In the genomic region with DNA sequence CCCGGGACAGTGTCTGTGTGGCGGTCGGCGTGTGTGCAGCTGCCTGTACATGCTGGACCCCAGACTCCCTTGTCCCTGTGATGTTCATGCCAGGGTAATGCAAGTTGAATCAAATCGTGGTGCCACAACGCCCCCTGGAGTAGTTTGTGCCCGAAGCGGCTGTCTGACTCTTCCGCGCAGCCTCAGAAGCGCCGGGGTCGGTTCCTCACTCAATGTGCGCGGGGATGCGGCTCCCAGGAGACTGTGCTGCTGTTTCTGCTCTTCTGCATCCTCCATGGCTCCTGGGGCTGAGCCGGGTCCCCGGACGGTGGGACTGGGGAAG, we compare ENCODE assay signal across 12 cellular contexts. TPM values are rescaled to one million over a fixed set of nuclear protein-coding genes. Genes with fewer than 3 reads are reported as not detected.
DNase-seq lines count a peak whose midpoint lies in the region; ATAC-seq, FAIRE-seq and TF ChIP-seq lines count a peak whose summit lies in the region.
"Not testable (repeated sequence)": the region's sequence is repeated elsewhere in the genome, so short reads cannot be mapped to it uniquely, and the experiment has no call there.
"Had no signal": no experiment of that assay in that cellular context is flagged by ENCODE, and none has a peak within 500 bp of the region (broad histone marks: within the 10 kb centered on the region; RNA-seq: fewer than 3 reads in every experiment).

No MANE protein-coding gene starts in this region.

- peaks cover 17% of the 10 kb centered on the region for H3K4me1 ChIP-seq in A549
- H3K4me1 ChIP-seq in GM12878 (ENCODE audit: control insufficient read depth, insufficient read depth, low read length); left lung; sigmoid colon: not testable (repeated sequence)

- H3K9ac ChIP-seq in GM12878 (ENCODE audit: control insufficient read depth, insufficient read depth, low read length), result not testable (repeated sequence)

- H3K27ac Mint-ChIP-seq in T-cell, result peak overlapping the region in 1 of 2 donors; percentile 16
- H3K27ac Mint-ChIP-seq in activated CD8-positive, alpha-beta memory T cell treated with anti-CD3 and anti-CD28 coated beads, Interleukin-2, amount 10 ng/mL, durations not matched to agents 7 days and 5 days, result not testable (repeated sequence)

- CTCF ChIA-PET in A549 (lab: Yijun Ruan, JAX) (interaction anchor here (0.5 kb wide), 1 partner anchor 121 kb away, joined by 4 read pairs; no protein-coding TSS in a partner anchor), T-cell (lab: Charles Lee) (interaction anchor here in 1 of 2 donors (0.5 kb wide), 1 partner anchor 322 kb away, joined by 3 read pairs; no protein-coding TSS in a partner anchor)
- CTCF ChIA-PET in activated CD8-positive, alpha-beta memory T cell treated with anti-CD3 and anti-CD28 coated beads, Interleukin-2, amount 10 ng/mL, durations not matched to agents 7 days and 5 days (lab: Charles Lee); GM12878 (lab: Yijun Ruan, JAX): not testable (repeated sequence)

- not testable (repeated sequence) for TF ChIP-seq RAD21 in A549 (conservative IDR thresholded peaks at IDR 0.05 in 1 of 2, IDR thresholded peaks at IDR 0.05 in 1 of 2); GM12878 (IDR thresholded peaks at IDR 0.05; ENCODE audit: insufficient read depth, low read depth, low read length)

- TF ChIP-seq POLR2A in A549 (IDR thresholded peaks at IDR 0.05; ENCODE audit: low read length); GM12878 (IDR thresholded peaks at IDR 0.05; ENCODE audit: low read depth, low read length); sigmoid colon (IDR thresholded peaks at IDR 0.05): not testable (repeated sequence)

- not testable (repeated sequence) for H3K27me3 ChIP-seq in GM12878 (replicated peaks in 1 of 2; ENCODE audit: control insufficient read depth in 2 of 2, insufficient read depth in 2 of 2, low read length in 1 of 2); left lung; sigmoid colon

- FAIRE-seq in A549 (lab: Jason Lieb, UNC) (peak; percentile 13), GM19239 (lab: Jason Lieb, UNC) (peak; percentile 73), GM12878 (lab: Jason Lieb, UNC) (peak; percentile 81)

- in situ Hi-C loops in GM12878 (cut with MboI), result loop anchor here (25.0 kb wide), 1 partner anchor 512 kb away; no protein-coding TSS in a partner anchor

- H3K27ac ChIP-seq in A549; GM12878 (ENCODE audit: control insufficient read depth, insufficient read depth); left lung; sigmoid colon: not testable (repeated sequence)

- ATAC-seq in A549, result peak; percentile 10 to 51; a peak in 5 of 6 replicates
- peak; percentile 43 for ATAC-seq in HG03378 (IDR thresholded peaks at IDR 0.05; ENCODE audit: unreplicated experiment)
- ATAC-seq in T-cell (replicated peaks in 1 of 4), result peak in 3 of 4 experiments; percentile 50 to 90 (median 59)
- ATAC-seq in activated CD8-positive, alpha-beta memory T cell treated with anti-CD3 and anti-CD28 coated beads, Interleukin-2, amount 10 ng/mL, durations not matched to agents 7 days and 5 days, result peak; percentile 69
- peak; percentile 95 for ATAC-seq in GM12878
- ATAC-seq in left lung, result peak; percentile 6

- intact Hi-C loops in GM12878 (cut with micrococcal nuclease; ENCODE audit: unreplicated experiment), result not testable (repeated sequence)
- intact Hi-C loops in left lung (cut with DNase I), result loop anchor here in 1 of 2 donors (10.0 kb wide), 1 partner anchor 495 kb away; no protein-coding TSS in a partner anchor
- intact Hi-C loops in sigmoid colon (cut with DNase I), result loop anchor here (10.0 kb wide), 1 partner anchor 495 kb away; no protein-coding TSS in a partner anchor

- not testable (repeated sequence) for H3K9me3 Mint-ChIP-seq in T-cell; activated CD8-positive, alpha-beta memory T cell treated with anti-CD3 and anti-CD28 coated beads, Interleukin-2, amount 10 ng/mL, durations not matched to agents 7 days and 5 days (ENCODE audit: low read depth)

- SMC1A ChIA-PET in GM12878 (lab: Charles Lee; ENCODE audit: uncharacterized antibody, unreplicated experiment), result not testable (repeated sequence)

- H3K79me2 ChIP-seq in GM12878 (ENCODE audit: control insufficient read depth, insufficient read depth, low read length), result not testable (repeated sequence)

- H3K4me3 Mint-ChIP-seq in T-cell; activated CD8-positive, alpha-beta memory T cell treated with anti-CD3 and anti-CD28 coated beads, Interleukin-2, amount 10 ng/mL, durations not matched to agents 7 days and 5 days: not testable (repeated sequence)

- not testable (repeated sequence) for H2AFZ ChIP-seq in GM12878 (ENCODE audit: control insufficient read depth, low read depth, low read length)

- POLR2A ChIA-PET in A549 (lab: Yijun Ruan, JAX); T-cell (lab: Charles Lee); GM12878 (lab: Charles Lee): not testable (repeated sequence)

- not testable (repeated sequence) for H3K4me2 ChIP-seq in A549; GM12878 (ENCODE audit: control insufficient read depth, insufficient read depth)

- RAD21 ChIA-PET in GM12878 (lab: Charles Lee; ENCODE audit: unreplicated experiment), result interaction anchor here (1.2 kb wide), 1 partner anchor 180 kb away, joined by 3 read pairs; no protein-coding TSS in a partner anchor

- not testable (repeated sequence) for H3K9me3 ChIP-seq in A549; GM12878 (replicated peaks; ENCODE audit: control insufficient read depth, insufficient read depth, low read length); left lung; sigmoid colon

- no CpG with 5 or more reads among the region's 19 CpGs for WGBS in A549 (ENCODE audit: missing lambda C conversion rate)
- WGBS in GM12878 (ENCODE audit: insufficient coverage, insufficient replicate concordance, low lambda C conversion rate, missing lambda C conversion rate), result 2% methylated on average over 11 of the region's 19 CpGs
- 49 to 86% methylated on average over 8 of the region's 19 CpGs for WGBS in sigmoid colon, 2 donors

- DNase-seq in A549 (ENCODE audit: low read depth in 1 of 2, low spot score in 1 of 2); GM19239 (ENCODE audit: insufficient read length, low spot score); activated CD8-positive, alpha-beta memory T cell treated with anti-CD3 and anti-CD28 coated beads, Interleukin-2, amount 10 ng/mL, durations not matched to agents 7 days and 5 days; GM12878 (ENCODE audit: low read depth, low spot score); left lung: not testable (repeated sequence)
- DNase-seq in T-cell (peak in 1 of 34 experiments; percentile 12), sigmoid colon (peak; percentile 2)

- not testable (repeated sequence) for H3K4me1 Mint-ChIP-seq in T-cell; activated CD8-positive, alpha-beta memory T cell treated with anti-CD3 and anti-CD28 coated beads, Interleukin-2, amount 10 ng/mL, durations not matched to agents 7 days and 5 days

- not testable (repeated sequence) for H3K36me3 ChIP-seq in GM12878 (ENCODE audit: control insufficient read depth in 2 of 2, insufficient read depth in 2 of 2, low read length in 1 of 2)
- H3K36me3 ChIP-seq in left lung, result peaks cover 0 to 35% of the 10 kb centered on the region in 2 donors
- peaks cover 0 to 13% (median 2%) of the 10 kb centered on the region in 4 donors for H3K36me3 ChIP-seq in sigmoid colon

- not testable (repeated sequence) for TF ChIP-seq EP300 in A549 (IDR thresholded peaks at IDR 0.05); GM12878 (IDR thresholded peaks at IDR 0.05; ENCODE audit: borderline replicate concordance in 1 of 2, control insufficient read depth in 1 of 2, low read depth in 2 of 2, low read length in 2 of 2); sigmoid colon (IDR thresholded peaks at IDR 0.05)

- not testable (repeated sequence) for BruUV-seq in GM12878 (replicated peaks; lab: Mats Ljungman, UMichigan)

- H3K4me3 ChIP-seq in A549, GM12878, left lung, sigmoid colon: not testable (repeated sequence)

- H3K27me3 Mint-ChIP-seq in T-cell; activated CD8-positive, alpha-beta memory T cell treated with anti-CD3 and anti-CD28 coated beads, Interleukin-2, amount 10 ng/mL, durations not matched to agents 7 days and 5 days: not testable (repeated sequence)

- not testable (repeated sequence) for TF ChIP-seq CTCF in A549 (IDR thresholded peaks at IDR 0.05); GM12878 (IDR thresholded peaks at IDR 0.05 in 2 of 3, conservative IDR thresholded peaks at IDR 0.05 in 1 of 3; ENCODE audit: control insufficient read depth in 2 of 3, extremely low read depth in 1 of 3, insufficient read depth in 1 of 3, low read depth in 3 of 3, low read length in 3 of 3); left lung (IDR thresholded peaks at IDR 0.05); sigmoid colon (IDR thresholded peaks at IDR 0.05)

- not testable (repeated sequence) for H4K20me1 ChIP-seq in GM12878 (ENCODE audit: control insufficient read depth, insufficient read depth)

- peaks cover 22% of the 10 kb centered on the region for H3K36me3 Mint-ChIP-seq in T-cell
- H3K36me3 Mint-ChIP-seq in activated CD8-positive, alpha-beta memory T cell treated with anti-CD3 and anti-CD28 coated beads, Interleukin-2, amount 10 ng/mL, durations not matched to agents 7 days and 5 days, result not testable (repeated sequence)

RNA-seq across cellular contexts. Expression of gene UPK3B, which starts 10.5 kb away (rescaled TPM):
- polyA plus RNA-seq in A549 (2011; rRNA removed), result 2.2 and 2.3 TPM in 2 replicates
- 4.8 and 9.2 TPM in 2 replicates for polyA plus RNA-seq in A549 (2012; cell fraction: cytosol; rRNA removed)
- 8.1 and 12.2 TPM in 2 replicates for polyA plus RNA-seq in A549 (2012; cell fraction: nucleus; rRNA removed)
- polyA plus RNA-seq in A549 (2017; fragmentation: RNase III; extraction: RNeasy Plus Mini Kit Qiagen cat#74134 plus additional on column Dnase treatment), result 19.4 to 20.9 TPM (median 20.6 TPM) in 3 replicates
- polyA minus RNA-seq in A549 (2011; rRNA and poly(A)+ RNA removed), result 1.9 and 2.9 TPM in 2 replicates
- total RNA-seq in T-cell, result 10 to 100 TPM in 1 of 5 donors, 1 to 10 TPM in 4; 4.6 to 10.6 (median 6.1) TPM
- total RNA-seq in activated CD8-positive, alpha-beta memory T cell treated with anti-CD3 and anti-CD28 coated beads, Interleukin-2, amount 10 ng/mL, durations not matched to agents 7 days and 5 days, result 1 to 10 TPM in 1 of 2 experiments, not detected in 1; 1.1 TPM
- 1.2 and 2.6 TPM in 2 replicates for total RNA-seq in GM12878 (2013; cell fraction: nucleolus; rRNA removed)
- total RNA-seq in GM12878 (2014; rRNA removed), result 0.71 TPM in 1 of 2 replicates, not detected in the other
- total RNA-seq in GM12878 (2014; rRNA removed; fragmentation: Illumina TruSeq; extraction: Trizol), result 0.18 and 0.27 TPM in 2 replicates
- total RNA-seq in GM12878 (2021), result 0.72 and 1.3 TPM in 2 replicates
- polyA plus RNA-seq in GM12878 (2011; ENCODE audit: low read depth), result not detected
- 0.16 TPM in 1 of 2 replicates, not detected in the other for polyA plus RNA-seq in GM12878 (2011; rRNA removed)
- polyA plus RNA-seq in GM12878 (2011; cell fraction: cytosol; rRNA removed), result not detected in 2 replicates
- 0.39 and 0.43 TPM in 2 replicates for polyA plus RNA-seq in GM12878 (2011; cell fraction: nucleus; rRNA removed)
- polyA plus RNA-seq in GM12878 (2012), result 0.09 and 0.10 TPM in 2 replicates
- polyA plus RNA-seq in GM12878 (2014; fragmentation: Illumina TruSeq; extraction: Trizol), result not detected in 2 replicates
- not detected for polyA plus RNA-seq in GM12878 (2014; fragmentation: Nextera tagmentation; extraction: Ambion mirVana)
- not detected in 2 replicates for polyA plus RNA-seq in GM12878 (2014; rRNA removed)
- under 1 TPM; 0.26 to 0.35 TPM for polyA plus RNA-seq in GM12878 (2016; fragmentation: Nextera tagmentation; extraction: Ambion mirVana)
- polyA minus RNA-seq in GM12878 (2011; rRNA and poly(A)+ RNA removed), result 0.05 TPM in 1 of 2 replicates, not detected in the other
- polyA minus RNA-seq in GM12878 (2011; cell fraction: cytosol; rRNA and poly(A)+ RNA removed), result not detected in 2 replicates
- polyA minus RNA-seq in GM12878 (2011; cell fraction: nucleus; rRNA and poly(A)+ RNA removed), result 1.5 and 3.5 TPM in 2 replicates
- 10 to 100 TPM in 1 of 2 donors, 1 to 10 TPM in 1; 5.5 to 15.9 TPM for total RNA-seq in left lung
- total RNA-seq in sigmoid colon, result 1 to 10 TPM in 1 of 4 donors, under 1 TPM in 3; 0.27 to 3.9 (median 0.77) TPM
- polyA plus RNA-seq in sigmoid colon, result 1 to 10 TPM in 1 of 3 donors, under 1 TPM in 1, not detected in 1; 0.92 to 1.9 TPM
- total RNA-seq: Daoy, H4 had no signal
- polyA plus RNA-seq: AG04450, IgD-negative memory B cell had no signal

RNA-seq across cellular contexts. Expression of gene DTX2, which starts 38.4 kb away (rescaled TPM):
- 11.2 and 13.4 TPM in 2 replicates for polyA plus RNA-seq in A549 (2011; rRNA removed)
- 31.2 and 39.4 TPM in 2 replicates for polyA plus RNA-seq in A549 (2012; cell fraction: cytosol; rRNA removed)
- polyA plus RNA-seq in A549 (2012; cell fraction: nucleus; rRNA removed), result 124 and 146 TPM in 2 replicates
- 52.7 to 59.1 TPM (median 52.7 TPM) in 3 replicates for polyA plus RNA-seq in A549 (2017; fragmentation: RNase III; extraction: RNeasy Plus Mini Kit Qiagen cat#74134 plus additional on column Dnase treatment)
- 30.9 and 46.6 TPM in 2 replicates for polyA minus RNA-seq in A549 (2011; rRNA and poly(A)+ RNA removed)
- total RNA-seq in T-cell, result 10 to 100 TPM; 29.0 to 56.6 (median 42.3) TPM
- 10 to 100 TPM; 31.2 to 43.8 TPM for total RNA-seq in activated CD8-positive, alpha-beta memory T cell treated with anti-CD3 and anti-CD28 coated beads, Interleukin-2, amount 10 ng/mL, durations not matched to agents 7 days and 5 days
- total RNA-seq in GM12878 (2013; cell fraction: nucleolus; rRNA removed), result 43.2 and 45.9 TPM in 2 replicates
- 8.1 and 14.3 TPM in 2 replicates for total RNA-seq in GM12878 (2014; rRNA removed)
- 5.0 and 5.9 TPM in 2 replicates for total RNA-seq in GM12878 (2014; rRNA removed; fragmentation: Illumina TruSeq; extraction: Trizol)
- 21.9 and 31.0 TPM in 2 replicates for total RNA-seq in GM12878 (2021)
- polyA plus RNA-seq in GM12878 (2011; ENCODE audit: low read depth), result 9.2 TPM
- polyA plus RNA-seq in GM12878 (2011; rRNA removed), result 2.8 and 7.7 TPM in 2 replicates
- polyA plus RNA-seq in GM12878 (2011; cell fraction: cytosol; rRNA removed), result 9.6 and 10.5 TPM in 2 replicates
- polyA plus RNA-seq in GM12878 (2011; cell fraction: nucleus; rRNA removed), result 35.6 and 43.5 TPM in 2 replicates
- polyA plus RNA-seq in GM12878 (2012), result 11.5 and 15.8 TPM in 2 replicates
- polyA plus RNA-seq in GM12878 (2014; fragmentation: Illumina TruSeq; extraction: Trizol), result 1.1 and 5.9 TPM in 2 replicates
- 1 to 10 TPM in 1 of 2 experiments, under 1 TPM in 1; 0.14 to 1.2 TPM for polyA plus RNA-seq in GM12878 (2014; fragmentation: Nextera tagmentation; extraction: Ambion mirVana)
- polyA plus RNA-seq in GM12878 (2014; rRNA removed), result 14.2 and 19.5 TPM in 2 replicates
- polyA plus RNA-seq in GM12878 (2016; fragmentation: Nextera tagmentation; extraction: Ambion mirVana), result 10 to 100 TPM; 17.3 TPM
- polyA minus RNA-seq in GM12878 (2011; rRNA and poly(A)+ RNA removed), result 9.5 and 12.5 TPM in 2 replicates
- polyA minus RNA-seq in GM12878 (2011; cell fraction: cytosol; rRNA and poly(A)+ RNA removed), result 13.0 and 18.3 TPM in 2 replicates
- 11.1 and 23.8 TPM in 2 replicates for polyA minus RNA-seq in GM12878 (2011; cell fraction: nucleus; rRNA and poly(A)+ RNA removed)
- total RNA-seq in left lung, result 10 to 100 TPM; 28.1 to 40.9 TPM
- total RNA-seq in sigmoid colon, result 10 to 100 TPM; 11.1 to 29.9 (median 17.0) TPM
- polyA plus RNA-seq in sigmoid colon, result 10 to 100 TPM; 23.4 to 71.9 (median 37.9) TPM

RNA-seq across cellular contexts. Expression of gene SPDYE16, which starts 43.2 kb away (rescaled TPM):
- polyA plus RNA-seq in A549 (2011; rRNA removed) (not detected in 2 replicates), A549 (2017; fragmentation: RNase III; extraction: RNeasy Plus Mini Kit Qiagen cat#74134 plus additional on column Dnase treatment) (not detected in 3 replicates), GM12878 (2011; rRNA removed) (0.05 and 0.10 TPM in 2 replicates), GM12878 (2014; fragmentation: Illumina TruSeq; extraction: Trizol) (0.07 TPM in 1 of 2 replicates, not detected in the other), GM12878 (2014; fragmentation: Nextera tagmentation; extraction: Ambion mirVana) (under 1 TPM; 0.04 to 0.05 TPM), GM12878 (2014; rRNA removed) (0.03 and 0.04 TPM in 2 replicates), GM12878 (2016; fragmentation: Nextera tagmentation; extraction: Ambion mirVana) (under 1 TPM; 0.67 to 0.92 TPM), sigmoid colon (under 1 TPM in 2 of 3 donors, not detected in 1; 0.06 to 0.60 TPM)
- polyA plus RNA-seq in A549 (2012; cell fraction: cytosol; rRNA removed), result not detected in 2 replicates
- not detected in 2 replicates for polyA plus RNA-seq in A549 (2012; cell fraction: nucleus; rRNA removed)
- polyA minus RNA-seq in A549 (2011; rRNA and poly(A)+ RNA removed), result not detected in 2 replicates
- total RNA-seq in T-cell (under 1 TPM; 0.33 to 0.96 (median 0.73) TPM), GM12878 (2014; rRNA removed) (not detected in 2 replicates), GM12878 (2014; rRNA removed; fragmentation: Illumina TruSeq; extraction: Trizol) (0.18 and 0.22 TPM in 2 replicates), GM12878 (2021) (0.26 TPM in 1 of 2 replicates, not detected in the other), left lung (under 1 TPM in 1 of 2 donors, not detected in 1; 0.26 TPM), sigmoid colon (1 to 10 TPM in 1 of 4 donors, under 1 TPM in 1, not detected in 2; 0.16 to 2.5 TPM)
- under 1 TPM in 1 of 2 experiments, not detected in 1; 0.52 TPM for total RNA-seq in activated CD8-positive, alpha-beta memory T cell treated with anti-CD3 and anti-CD28 coated beads, Interleukin-2, amount 10 ng/mL, durations not matched to agents 7 days and 5 days
- 0.17 TPM in 1 of 2 replicates, not detected in the other for total RNA-seq in GM12878 (2013; cell fraction: nucleolus; rRNA removed)
- polyA plus RNA-seq in GM12878 (2011; ENCODE audit: low read depth), result not detected
- polyA plus RNA-seq in GM12878 (2011; cell fraction: cytosol; rRNA removed), result 0.09 TPM in 1 of 2 replicates, not detected in the other
- polyA plus RNA-seq in GM12878 (2011; cell fraction: nucleus; rRNA removed), result 0.06 and 0.61 TPM in 2 replicates
- 0.38 and 0.60 TPM in 2 replicates for polyA plus RNA-seq in GM12878 (2012)
- polyA minus RNA-seq in GM12878 (2011; rRNA and poly(A)+ RNA removed), result 0.10 and 0.15 TPM in 2 replicates
- polyA minus RNA-seq in GM12878 (2011; cell fraction: cytosol; rRNA and poly(A)+ RNA removed), result not detected in 2 replicates
- 0.12 TPM in 1 of 2 replicates, not detected in the other for polyA minus RNA-seq in GM12878 (2011; cell fraction: nucleus; rRNA and poly(A)+ RNA removed)
- total RNA-seq: H4 had no signal
- polyA plus RNA-seq: AG04450 had no signal

Comparison
In these comparisons a context has a peak if more than half of its experiments do, and no peak if none do; other contexts are left out.
1. ATAC-seq: peak in every context shown above with its lines; median percentile 95 in GM12878; 69 in activated CD8-positive, alpha-beta memory T cell treated with anti-CD3 and anti-CD28 coated beads, Interleukin-2, amount 10 ng/mL, durations not matched to agents 7 days and 5 days; 59 in T-cell; 43 in HG03378; 30 in A549; 6 in left lung.